Comparison of ENCODE assay signal across 8 cellular contexts in the genomic region with DNA sequence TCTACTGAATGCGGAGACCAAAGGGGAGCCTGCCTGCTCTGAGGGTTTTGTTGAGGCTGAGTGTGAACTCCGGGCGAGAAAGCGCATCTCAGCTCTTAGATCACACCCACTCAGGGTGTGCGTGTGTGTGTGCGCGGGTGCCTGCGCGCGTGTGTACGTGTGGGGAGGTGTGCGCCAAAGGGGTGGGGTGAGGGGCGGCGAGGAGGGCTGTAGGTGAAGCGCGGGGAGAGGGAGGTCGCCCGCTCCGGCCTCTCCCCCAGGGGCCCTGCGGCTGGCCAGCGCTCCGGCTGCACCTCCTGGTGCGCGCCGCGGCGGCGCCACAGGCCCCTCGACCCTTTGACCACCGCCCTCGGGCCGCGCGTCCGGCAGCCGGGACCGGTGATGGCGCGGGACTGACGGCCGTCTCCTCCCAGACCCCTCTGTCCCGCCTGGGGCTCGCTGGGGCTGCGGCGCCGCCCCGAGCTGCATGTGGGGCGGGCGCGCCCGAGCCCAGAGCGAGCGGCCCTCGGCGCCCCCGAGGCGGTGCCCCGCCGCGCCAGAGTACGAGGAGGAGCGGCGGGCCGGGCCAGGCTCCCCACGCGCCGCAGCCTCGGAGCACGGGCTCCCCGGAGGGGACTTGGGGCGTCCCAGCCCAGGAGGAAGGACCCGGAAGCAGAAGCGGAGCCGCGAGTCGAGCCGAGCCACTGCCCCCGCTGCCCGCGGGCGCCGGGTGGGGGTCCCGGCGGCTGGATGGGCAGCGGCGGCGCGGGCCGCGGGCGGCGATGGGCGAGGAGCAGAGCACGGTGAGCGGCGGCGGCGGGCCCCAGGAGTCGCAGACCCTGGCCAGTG. TPM values are rescaled to one million over a fixed set of nuclear protein-coding genes. Genes with fewer than 3 reads are reported as not detected.
DNase-seq lines count a peak whose midpoint lies in the region; ATAC-seq, FAIRE-seq and TF ChIP-seq lines count a peak whose summit lies in the region.

A gene with protein sequence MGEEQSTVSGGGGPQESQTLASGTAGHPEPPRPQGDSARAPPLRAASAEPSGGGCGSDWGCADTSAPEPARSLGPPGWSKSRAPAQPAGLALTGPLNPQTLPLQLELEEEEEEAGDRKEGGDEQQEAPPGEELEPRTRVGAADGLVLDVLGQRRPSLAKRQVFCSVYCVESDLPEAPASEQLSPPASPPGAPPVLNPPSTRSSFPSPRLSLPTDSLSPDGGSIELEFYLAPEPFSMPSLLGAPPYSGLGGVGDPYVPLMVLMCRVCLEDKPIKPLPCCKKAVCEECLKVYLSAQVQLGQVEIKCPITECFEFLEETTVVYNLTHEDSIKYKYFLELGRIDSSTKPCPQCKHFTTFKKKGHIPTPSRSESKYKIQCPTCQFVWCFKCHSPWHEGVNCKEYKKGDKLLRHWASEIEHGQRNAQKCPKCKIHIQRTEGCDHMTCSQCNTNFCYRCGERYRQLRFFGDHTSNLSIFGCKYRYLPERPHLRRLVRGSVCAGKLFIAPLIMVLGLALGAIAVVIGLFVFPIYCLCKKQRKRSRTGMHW (plus strand): TSS at position 654 of the 828 bp plus-strand sequence. CDS start 108 bp downstream, at position 762.

- H4K8ac ChIP-seq in H1 (ENCODE audit: extremely low read depth, insufficient read depth, low read length): peak within 1 kb of the TSS; percentile 68

- H2BK120ac ChIP-seq in H1 (replicated peaks; ENCODE audit: low read depth, low read length): peak within 1 kb of the TSS; percentile 58

- TF ChIP-seq CTCF in GM06990 (IDR thresholded peaks at IDR 0.05; ENCODE audit: insufficient read depth, low read length, poor library complexity, severe bottlenecking) (no peak), H1 (IDR thresholded peaks at IDR 0.05; ENCODE audit: control extremely low read depth in 1 of 3, insufficient read depth in 1 of 3, low read depth in 1 of 3, low read length in 3 of 3) (no peak), lower leg skin (IDR thresholded peaks at IDR 0.05) (no peak)

- peak within 1 kb of the TSS; percentile 77 to 86 for H3K4me3 Mint-ChIP-seq in stimulated activated naive CD8-positive, alpha-beta T cell treated with anti-CD3 and anti-CD28 coated beads, Interleukin-15, amount 100 ng/mL, for 72 hours

- TF ChIP-seq RAD21 in H1 (IDR thresholded peaks at IDR 0.05 in 1 of 2, conservative IDR thresholded peaks at IDR 0.05 in 1 of 2; ENCODE audit: low read depth in 2 of 2, low read length in 2 of 2): no peak

- H3K27ac Mint-ChIP-seq in stimulated activated naive CD8-positive, alpha-beta T cell treated with anti-CD3 and anti-CD28 coated beads, Interleukin-15, amount 100 ng/mL, for 72 hours: peak within 1 kb of the TSS; percentile 33 to 55

- CTCF ChIA-PET in H1 (lab: Charles Lee; ENCODE audit: partially characterized antibody): interaction anchor here (0.6 to 3.6 kb wide), 9 partner anchors 12 to 171 kb away, joined by 3 to 18 read pairs (median 5); no protein-coding TSS in a partner anchor

- 1% methylated on average over 39 of the region's 99 CpGs; no CpG with 5 or more reads in 1 of the 2 experiments for WGBS in H1 (ENCODE audit: extremely low coverage in 1 of 2, insufficient coverage in 1 of 2, insufficient read length in 1 of 2, insufficient replicate concordance in 2 of 2, low coverage in 1 of 2, low lambda C conversion rate in 2 of 2, missing lambda C conversion rate in 1 of 2), 2 experiments
- WGBS in lower leg skin, 2 donors: 0 to 1% methylated on average over 32 to 39 of the region's 99 CpGs

- peak within 1 kb of the TSS; percentile 97 for H4K91ac ChIP-seq in H1 (replicated peaks; ENCODE audit: insufficient read length, low read length)

- peaks cover 87% of the 10 kb centered on the region for H3K27me3 Mint-ChIP-seq in stimulated activated naive CD8-positive, alpha-beta T cell treated with anti-CD3 and anti-CD28 coated beads, Interleukin-15, amount 100 ng/mL, for 72 hours

- H3K36me3 ChIP-seq in GM06990 (ENCODE audit: control insufficient read depth, insufficient read depth, low read length) (no peaks in the 10 kb centered on the region), H1 (ENCODE audit: control insufficient read depth in 2 of 4, insufficient read depth in 4 of 4, low read length in 3 of 4) (no peaks in the 10 kb centered on the region)

- H3K9me3 Mint-ChIP-seq in stimulated activated naive CD8-positive, alpha-beta T cell treated with anti-CD3 and anti-CD28 coated beads, Interleukin-15, amount 100 ng/mL, for 72 hours: no peaks in the 10 kb centered on the region

- no peak for TF ChIP-seq EP300 in H1 (IDR thresholded peaks at IDR 0.05; ENCODE audit: borderline replicate concordance in 1 of 2, low read depth in 2 of 2, low read length in 2 of 2)

- H3K14ac ChIP-seq in H1 (ENCODE audit: insufficient read length): no peak within 1 kb of the TSS

- H3K4me3 ChIP-seq in GM06990 (replicated peaks; ENCODE audit: low read depth, low read length) (no peak within 1 kb of the TSS), H1 (ENCODE audit: extremely low read depth in 1 of 4, insufficient read depth in 2 of 4, low read depth in 3 of 4, low read length in 4 of 4) (peak within 1 kb of the TSS; percentile 69 to 92 (median 81)), lower leg skin (ENCODE audit: low read depth, poor library complexity, severe bottlenecking) (peak within 1 kb of the TSS; percentile 70)

- H3K4me1 Mint-ChIP-seq in stimulated activated naive CD8-positive, alpha-beta T cell treated with anti-CD3 and anti-CD28 coated beads, Interleukin-15, amount 100 ng/mL, for 72 hours: peaks cover 23% of the 10 kb centered on the region

- H2BK12ac ChIP-seq in H1 (ENCODE audit: low read depth, low read length): peak within 1 kb of the TSS; percentile 3

- DNase-seq in GM06990 (ENCODE audit: extremely low read depth, insufficient read length): peak; percentile 16
- peak; percentile 49 for DNase-seq in SKM-1 treated with dmso at 0.1 percent for 144 hours (lab: John Stamatoyannopoulos, UW; ENCODE audit: unreplicated experiment)
- DNase-seq in H1 (ENCODE audit: low read depth in 1 of 2, low spot score in 2 of 2): peak in 1 of 2 experiments; percentile 77
- DNase-seq in lower leg skin (ENCODE audit: low spot score in 2 of 2): peak; percentile 54 to 91
- peak in 1 of 2 donors; percentile 7 for DNase-seq in stimulated activated naive CD8-positive, alpha-beta T cell treated with anti-CD3 and anti-CD28 coated beads, Interleukin-15, amount 100 ng/mL, for 72 hours

- H3K79me2 ChIP-seq in H1 (ENCODE audit: control insufficient read depth in 1 of 2, insufficient read depth in 2 of 2, low read length in 2 of 2): peaks cover 0 to 11% of the 10 kb centered on the region in 2 experiments; a peak in 2 of 4 replicates

- H3K18ac ChIP-seq in H1 (ENCODE audit: extremely low read depth, low read length): peak within 1 kb of the TSS; percentile 97

- no peaks in the 10 kb centered on the region for H3K9me3 ChIP-seq in H1 (ENCODE audit: insufficient read depth in 2 of 2, low read depth in 1 of 2, low read length in 1 of 2)

- POLR2A ChIA-PET in H1 (lab: Charles Lee; ENCODE audit: partially characterized antibody): interaction anchor here (1.0 to 1.7 kb wide), 4 partner anchors 11 to 138 kb away, joined by 4 to 9 read pairs (median 4); no protein-coding TSS in a partner anchor

- H3K23ac ChIP-seq in H1 (ENCODE audit: insufficient read length): peak within 1 kb of the TSS; percentile 97

- 0 out of 2 replicates have a peak within 1 kb of the TSS, but pooled peaks have one; percentile 51 for H2BK20ac ChIP-seq in H1 (ENCODE audit: low read length)

- peak within 1 kb of the TSS; percentile 93; the same call in 1 of the 2 replicates for H2BK15ac ChIP-seq in H1 (ENCODE audit: low read length)

- peak; percentile 7 for FAIRE-seq in H1 (lab: Jason Lieb, UNC)

- H2AFZ ChIP-seq in H1 (ENCODE audit: low read length): peak within 1 kb of the TSS; percentile 88

- H4K20me1 ChIP-seq in H1 (replicated peaks in 1 of 2; ENCODE audit: control insufficient read depth in 1 of 2, insufficient read depth in 2 of 2, low read length in 2 of 2): no peaks in the 10 kb centered on the region

- no peak within 1 kb of the TSS for H2AK5ac ChIP-seq in H1 (ENCODE audit: low read depth, low read length)

- no peak within 1 kb of the TSS for H3K4ac ChIP-seq in H1 (replicated peaks; ENCODE audit: insufficient read length, low read depth, low read length)

- TF ChIP-seq POLR2A in H1 (IDR thresholded peaks at IDR 0.05; ENCODE audit: control extremely low read depth in 1 of 2, low read depth in 2 of 2, low read length in 2 of 2) (no peak), lower leg skin (IDR thresholded peaks at IDR 0.05) (no peak)

- peak within 1 kb of the TSS; percentile 46 to 82 (median 62) for H3K9ac ChIP-seq in H1 (replicated peaks in 1 of 4; ENCODE audit: extremely low read depth in 1 of 4, low read depth in 3 of 4, low read length in 3 of 4)

- H3K27me3 ChIP-seq in GM06990 (replicated peaks; ENCODE audit: control insufficient read depth, insufficient read depth, low read length): no peaks in the 10 kb centered on the region
- peaks cover 0 to 5% (median 2%) of the 10 kb centered on the region in 4 experiments; a peak in 2 of 7 replicates for H3K27me3 ChIP-seq in H1 (replicated peaks in 1 of 4; ENCODE audit: control insufficient read depth in 3 of 4, extremely low read depth in 1 of 4, insufficient read depth in 3 of 4, low read length in 3 of 4)

- H4K5ac ChIP-seq in H1 (ENCODE audit: insufficient read length, low read depth, low read length): peak within 1 kb of the TSS; percentile 83

- peaks cover 0 to 2% (median 0%) of the 10 kb centered on the region in 4 experiments; a peak in 2 of 7 replicates for H3K4me1 ChIP-seq in H1 (replicated peaks in 1 of 4; ENCODE audit: control insufficient read depth in 3 of 4, insufficient read depth in 4 of 4, low read length in 3 of 4)

- intact Hi-C loops in lower leg skin (cut with DNase I; ENCODE audit: low total_unique reads): no loop called here

- H3K23me2 ChIP-seq in H1 (ENCODE audit: low read depth, low read length): peaks cover 2% of the 10 kb centered on the region

- peak within 1 kb of the TSS; percentile 59 for H3K56ac ChIP-seq in H1 (replicated peaks; ENCODE audit: insufficient read length, low read depth, low read length)

- H2BK5ac ChIP-seq in H1 (ENCODE audit: low read depth, low read length): no peak within 1 kb of the TSS

- H3K27ac ChIP-seq in H1 (ENCODE audit: low read depth, low read length): no peak within 1 kb of the TSS; the same call in 1 of the 2 replicates

- ATAC-seq in HG02981 (IDR thresholded peaks at IDR 0.05; ENCODE audit: unreplicated experiment) (peak; percentile 42), GM18873 (IDR thresholded peaks at IDR 0.05; ENCODE audit: low FRiP score, unreplicated experiment) (no peak), HG03469 (IDR thresholded peaks at IDR 0.05; ENCODE audit: unreplicated experiment) (no peak)
- ATAC-seq in stimulated activated naive CD8-positive, alpha-beta T cell treated with anti-CD3 and anti-CD28 coated beads, Interleukin-15, amount 100 ng/mL, for 72 hours: peak; percentile 76

- peak within 1 kb of the TSS; percentile 92 to 95 for H3K4me2 ChIP-seq in H1 (ENCODE audit: insufficient read depth in 1 of 2, low read depth in 2 of 2, low read length in 2 of 2)

- no peaks in the 10 kb centered on the region for H3K79me1 ChIP-seq in H1 (ENCODE audit: low read depth, low read length)

RNA-seq across cellular contexts. Expression of the gene that starts here (rescaled TPM):
- total RNA-seq in H1 (2021; fragmentation: NEBNext Ultra II Directional; extraction: Animal tissue kit (Norgen Biotek cat#: 25700)): 8.9 and 12.0 TPM in 2 replicates
- polyA plus RNA-seq in H1 (2011; rRNA removed): 1.7 and 2.0 TPM in 2 replicates
- polyA plus RNA-seq in H1 (2011; cell fraction: cytosol; rRNA removed): 1.8 TPM
- 4.3 TPM for polyA plus RNA-seq in H1 (2011; cell fraction: nucleus; rRNA removed)
- 1.7 to 4.6 TPM (median 2.8 TPM) in 4 replicates for polyA plus RNA-seq in H1 (2012, experiment 1 of 2)
- 0.46 TPM for polyA plus RNA-seq in H1 (2012, experiment 2 of 2)
- polyA plus RNA-seq in H1 (2013, experiment 1 of 2): 3.6 TPM
- polyA plus RNA-seq in H1 (2013, experiment 2 of 2): 3.6 TPM
- polyA minus RNA-seq in H1 (2011; rRNA and poly(A)+ RNA removed): 16.0 and 18.2 TPM in 2 replicates
- polyA minus RNA-seq in H1 (2011; cell fraction: cytosol; rRNA and poly(A)+ RNA removed): 9.1 TPM
- 20.9 TPM for polyA minus RNA-seq in H1 (2011; cell fraction: nucleus; rRNA and poly(A)+ RNA removed)
- total RNA-seq in lower leg skin: 10 to 100 TPM; 17.2 to 35.2 (median 25.1) TPM

Comparison
In these comparisons a context has a peak if more than half of its experiments do, and no peak if none do; other contexts are left out.
1. ATAC-seq: peak in HG02981 (single experiment) and stimulated activated naive CD8-positive, alpha-beta T cell treated with anti-CD3 and anti-CD28 coated beads, Interleukin-15, amount 100 ng/mL, for 72 hours (single experiment); none in GM18873 (single experiment) and HG03469 (single experiment).